ENCODE assay signal across 1 cellular context in the genomic region with DNA sequence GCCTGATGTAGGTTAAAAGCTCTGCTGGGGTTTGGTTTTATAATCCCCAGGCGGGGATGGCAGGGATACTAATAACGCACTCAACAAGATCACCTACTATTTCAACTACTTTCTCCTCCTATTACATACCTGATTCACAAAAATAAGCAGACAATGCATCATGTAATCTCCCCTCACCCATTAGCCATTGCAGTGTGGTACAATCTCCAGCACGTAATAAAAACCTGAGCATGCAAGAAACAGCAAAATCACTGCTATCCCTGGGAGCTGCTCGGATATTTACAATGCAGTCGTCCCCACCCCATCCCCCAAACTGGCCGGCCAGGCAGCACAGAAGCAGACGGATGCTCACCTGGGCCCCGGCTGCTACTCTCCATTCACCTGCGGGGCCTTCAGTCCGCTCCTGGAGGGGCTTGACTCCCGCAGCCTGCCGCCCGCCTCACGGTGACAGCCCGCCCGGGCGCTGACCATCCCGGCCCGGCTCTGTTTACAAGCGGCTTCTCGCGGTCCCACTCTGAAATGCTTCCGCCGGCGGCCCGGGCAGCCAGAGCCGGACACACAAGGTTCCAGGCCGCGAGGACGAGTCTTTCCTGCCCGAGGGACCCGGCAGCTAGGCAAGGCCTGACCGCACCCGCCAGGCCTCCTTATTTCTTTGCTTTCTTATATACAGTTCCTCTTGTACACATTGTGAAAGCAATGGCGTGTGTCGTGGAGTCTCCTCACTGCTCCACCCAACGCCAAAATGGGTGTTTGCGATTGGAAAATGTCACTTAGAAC.
TF ChIP-seq lines count a peak whose summit lies in the region.

A gene with protein sequence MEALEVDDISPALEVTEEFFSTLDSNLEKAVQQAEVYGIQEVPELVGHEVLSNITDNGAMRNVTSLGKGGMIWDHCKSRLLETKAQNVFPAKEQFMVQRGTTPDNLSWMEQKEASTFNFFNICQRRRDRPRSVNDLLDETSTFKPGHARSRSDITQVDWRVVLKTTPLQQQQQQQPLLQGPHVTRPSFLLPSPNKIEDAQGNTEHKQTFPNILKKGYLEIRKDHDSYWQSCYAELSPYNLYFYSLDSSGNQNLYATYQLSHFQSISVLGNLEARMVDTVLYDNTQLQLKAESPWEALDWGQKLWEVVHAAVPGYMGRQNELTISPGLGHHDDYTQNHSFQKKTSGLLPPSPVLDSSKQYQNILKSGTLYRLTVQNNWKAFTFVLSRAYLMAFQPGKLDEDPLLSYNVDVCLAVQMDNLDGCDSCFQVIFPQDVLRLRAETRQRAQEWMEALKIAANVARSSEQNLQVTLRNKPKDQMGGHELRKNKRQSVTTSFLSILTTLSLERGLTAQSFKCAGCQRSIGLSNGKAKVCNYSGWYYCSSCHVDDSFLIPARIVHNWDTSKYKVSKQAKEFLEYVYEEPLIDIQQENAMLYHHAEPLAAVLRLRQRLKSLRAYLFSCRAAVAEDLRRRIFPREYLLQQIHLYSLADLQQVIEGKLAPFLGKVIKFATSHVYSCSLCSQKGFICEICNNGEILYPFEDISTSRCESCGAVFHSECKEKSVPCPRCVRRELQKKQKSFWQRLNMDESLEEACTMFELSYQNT (minus strand): TSS at position 491 of the 777 bp plus-strand sequence. CDS start 23,888 bp downstream, outside the sequence.

TF ChIP-seq in K562, 482 proteins besides CTCF, POLR2A, EP300 and RAD21 (continued from another document and continues in another):
- TF ChIP-seq, protein P1, sequence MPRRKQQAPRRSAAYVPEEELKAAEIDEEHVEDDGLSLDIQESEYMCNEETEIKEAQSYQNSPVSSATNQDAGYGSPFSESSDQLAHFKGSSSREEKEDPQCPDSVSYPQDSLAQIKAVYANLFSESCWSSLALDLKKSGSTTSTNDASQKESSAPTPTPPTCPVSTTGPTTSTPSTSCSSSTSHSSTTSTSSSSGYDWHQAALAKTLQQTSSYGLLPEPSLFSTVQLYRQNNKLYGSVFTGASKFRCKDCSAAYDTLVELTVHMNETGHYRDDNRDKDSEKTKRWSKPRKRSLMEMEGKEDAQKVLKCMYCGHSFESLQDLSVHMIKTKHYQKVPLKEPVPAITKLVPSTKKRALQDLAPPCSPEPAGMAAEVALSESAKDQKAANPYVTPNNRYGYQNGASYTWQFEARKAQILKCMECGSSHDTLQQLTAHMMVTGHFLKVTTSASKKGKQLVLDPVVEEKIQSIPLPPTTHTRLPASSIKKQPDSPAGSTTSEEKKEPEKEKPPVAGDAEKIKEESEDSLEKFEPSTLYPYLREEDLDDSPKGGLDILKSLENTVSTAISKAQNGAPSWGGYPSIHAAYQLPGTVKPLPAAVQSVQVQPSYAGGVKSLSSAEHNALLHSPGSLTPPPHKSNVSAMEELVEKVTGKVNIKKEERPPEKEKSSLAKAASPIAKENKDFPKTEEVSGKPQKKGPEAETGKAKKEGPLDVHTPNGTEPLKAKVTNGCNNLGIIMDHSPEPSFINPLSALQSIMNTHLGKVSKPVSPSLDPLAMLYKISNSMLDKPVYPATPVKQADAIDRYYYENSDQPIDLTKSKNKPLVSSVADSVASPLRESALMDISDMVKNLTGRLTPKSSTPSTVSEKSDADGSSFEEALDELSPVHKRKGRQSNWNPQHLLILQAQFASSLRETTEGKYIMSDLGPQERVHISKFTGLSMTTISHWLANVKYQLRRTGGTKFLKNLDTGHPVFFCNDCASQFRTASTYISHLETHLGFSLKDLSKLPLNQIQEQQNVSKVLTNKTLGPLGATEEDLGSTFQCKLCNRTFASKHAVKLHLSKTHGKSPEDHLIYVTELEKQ (CRISPR knock-in tag; IDR thresholded peaks at IDR 0.05): no peak
- TF ChIP-seq ZBTB2 (IDR thresholded peaks at IDR 0.05): no peak
- TF ChIP-seq CUX1 (CRISPR knock-in tag; IDR thresholded peaks at IDR 0.05): no peak
- no peak for TF ChIP-seq CC2D1A (IDR thresholded peaks at IDR 0.05)
- no peak for TF ChIP-seq PRMT5 (CRISPR knock-in tag; IDR thresholded peaks at IDR 0.05)
- no peak for TF ChIP-seq TCF7L2 (IDR thresholded peaks at IDR 0.05; ENCODE audit: low read depth, low read length)
- no peak for TF ChIP-seq SAP30 (IDR thresholded peaks at IDR 0.05; ENCODE audit: borderline replicate concordance, insufficient read depth, low read depth, low read length, poor library complexity, severe bottlenecking)
- no peak for TF ChIP-seq ZNF140 (CRISPR knock-in tag; IDR thresholded peaks at IDR 0.05)
- no peak for TF ChIP-seq TFAM (CRISPR knock-in tag; conservative IDR thresholded peaks at IDR 0.05)
- TF ChIP-seq, protein P2, sequence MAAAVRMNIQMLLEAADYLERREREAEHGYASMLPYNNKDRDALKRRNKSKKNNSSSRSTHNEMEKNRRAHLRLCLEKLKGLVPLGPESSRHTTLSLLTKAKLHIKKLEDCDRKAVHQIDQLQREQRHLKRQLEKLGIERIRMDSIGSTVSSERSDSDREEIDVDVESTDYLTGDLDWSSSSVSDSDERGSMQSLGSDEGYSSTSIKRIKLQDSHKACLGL (CRISPR knock-in tag; IDR thresholded peaks at IDR 0.05; ENCODE audit: borderline replicate concordance, poor library complexity, severe bottlenecking): no peak
- TF ChIP-seq MGA (IDR thresholded peaks at IDR 0.05): no peak; the same call in 1 of the 2 replicates
- TF ChIP-seq ZNF431 (CRISPR knock-in tag; IDR thresholded peaks at IDR 0.05): no peak
- TF ChIP-seq CHD4 (IDR thresholded peaks at IDR 0.05; ENCODE audit: insufficient read depth, insufficient replicate concordance, low read depth, low read length, poor library complexity, severe bottlenecking): no peak
- no peak for TF ChIP-seq SAFB2 (IDR thresholded peaks at IDR 0.05; ENCODE audit: borderline replicate concordance, low read depth, low read length, severe bottlenecking)
- TF ChIP-seq HDGF (IDR thresholded peaks at IDR 0.05): no peak
